In the genomic region with DNA sequence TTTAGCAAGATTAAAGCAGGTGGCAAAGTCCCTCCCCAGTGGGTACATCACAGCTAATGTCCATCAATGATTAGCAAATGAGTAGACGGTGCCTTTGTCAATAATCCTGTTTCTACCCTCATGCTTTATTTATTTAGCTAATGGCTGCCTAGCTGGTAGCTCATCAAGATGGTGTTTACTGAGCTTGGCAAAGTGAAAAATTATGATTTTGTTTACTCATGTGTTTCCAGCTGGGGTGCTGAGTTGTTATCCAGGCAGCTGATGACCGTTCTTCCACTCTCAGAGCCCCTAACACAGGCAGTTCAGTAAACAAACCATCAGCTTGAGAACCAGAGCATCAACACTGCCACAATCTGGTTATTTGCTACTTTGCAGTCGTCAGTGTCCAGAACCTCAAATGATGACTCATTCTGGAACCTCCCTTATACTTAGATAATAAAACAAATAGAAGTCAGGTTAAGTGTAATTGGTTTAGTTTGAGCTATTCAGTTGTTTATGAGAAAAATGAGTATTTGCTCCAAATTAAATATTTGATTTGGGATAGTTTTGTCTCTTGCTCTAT, we compare ENCODE assay signal across 8 cellular contexts.
A peak's percentile ranks its signal among the peaks of the same experiment; 100 is the strongest.
DNase-seq lines count a peak whose midpoint lies in the region; TF ChIP-seq lines count a peak whose summit lies in the region.

No MANE protein-coding gene starts in this region.

- no peak overlapping the region for H3K27ac ChIP-seq in SK-N-SH (ENCODE audit: low read depth in 2 of 2, low read length in 1 of 2)
- no peak overlapping the region for H3K27ac ChIP-seq in testis

- TF ChIP-seq CTCF in SK-N-SH (IDR thresholded peaks at IDR 0.05) (no peak), testis (IDR thresholded peaks at IDR 0.05) (no peak)

- 52% methylated on average over 3 of the region's 3 CpGs for WGBS in SK-N-SH (ENCODE audit: low lambda C conversion rate)
- WGBS in testis, 2 donors: 53 to 57% methylated on average over 3 of the region's 3 CpGs

- DNase-seq in DMS53 treated with DMSO at 0.1 percent for 48 hours (lab: John Stamatoyannopoulos, UW; ENCODE audit: unreplicated experiment) (peak; percentile 99), NCI-H1105 (lab: John Stamatoyannopoulos, UW) (peak; percentile 93), SK-N-SH (no peak), islet precursor cell (peak; percentile 52), NCI-H524 treated with DMSO at 0.1 percent for 48 hours (lab: John Stamatoyannopoulos, UW) (no peak), testis (no peak), GF-D8 (lab: John Stamatoyannopoulos, UW) (no peak)
- no peak for DNase-seq in stimulated activated CD4-positive, alpha-beta T cell treated with anti-CD3 and anti-CD28 coated beads, Interleukin-2, amount 100 ng/mL, for 24 hours

- no peaks in the 10 kb centered on the region for H3K79me2 ChIP-seq in SK-N-SH (ENCODE audit: insufficient read depth)

- no peak overlapping the region for H3K4me2 ChIP-seq in SK-N-SH

- H3K9ac ChIP-seq in SK-N-SH: no peak overlapping the region

- no peaks in the 10 kb centered on the region for H4K20me1 ChIP-seq in SK-N-SH (ENCODE audit: insufficient read depth)

- POLR2A ChIA-PET in SK-N-SH (lab: Yijun Ruan, JAX): no interaction called here

- H3K9me3 ChIP-seq in SK-N-SH: no peaks in the 10 kb centered on the region
- no peaks in the 10 kb centered on the region for H3K9me3 ChIP-seq in testis

- H3K36me3 ChIP-seq in SK-N-SH (replicated peaks in 1 of 2; ENCODE audit: control insufficient read depth in 1 of 2, insufficient read depth in 2 of 2, low read length in 1 of 2) (no peaks in the 10 kb centered on the region), testis (ENCODE audit: low read depth, missing control alignments) (no peaks in the 10 kb centered on the region)

- H3K4me3 ChIP-seq in SK-N-SH (ENCODE audit: low read depth in 2 of 2, low read length in 1 of 2) (no peak overlapping the region), testis (no peak overlapping the region)

- H3F3A ChIP-seq in SK-N-SH (replicated peaks; ENCODE audit: insufficient read depth): no peaks in the 10 kb centered on the region

- H3K27me3 ChIP-seq in SK-N-SH (ENCODE audit: insufficient read depth) (no peaks in the 10 kb centered on the region), testis (no peaks in the 10 kb centered on the region)

- TF ChIP-seq EP300 in SK-N-SH (IDR thresholded peaks at IDR 0.05; ENCODE audit: borderline replicate concordance in 1 of 2, low read depth in 1 of 2, low read length in 1 of 2): no peak

- no peak overlapping the region for H2AFZ ChIP-seq in SK-N-SH (ENCODE audit: low read depth)

- CTCF ChIA-PET in SK-N-SH (lab: Yijun Ruan, JAX): no interaction called here

- intact Hi-C loops in testis (cut with DNase I; ENCODE audit: low total_unique reads): no loop called here

- peak; percentile 46 for TF ChIP-seq RAD21 in SK-N-SH (IDR thresholded peaks at IDR 0.05; ENCODE audit: low read length)

- no peaks in the 10 kb centered on the region for H3K4me1 ChIP-seq in SK-N-SH (ENCODE audit: control insufficient read depth in 1 of 2, insufficient read depth in 2 of 2, low read depth in 1 of 2, low read length in 1 of 2)
- no peaks in the 10 kb centered on the region for H3K4me1 ChIP-seq in testis

- TF ChIP-seq POLR2A in testis (IDR thresholded peaks at IDR 0.05): no peak

- H3K9me2 ChIP-seq in SK-N-SH: no peaks in the 10 kb centered on the region

TF ChIP-seq in SK-N-SH, 30 proteins besides CTCF, POLR2A, EP300 and RAD21:
- TF ChIP-seq MEF2A (IDR thresholded peaks at IDR 0.05; ENCODE audit: borderline replicate concordance, low read depth) (no peak), RXRA (IDR thresholded peaks at IDR 0.05; ENCODE audit: borderline replicate concordance, low read depth) (no peak), JUND (IDR thresholded peaks at IDR 0.05) (peak; percentile 27; the same call in 1 of the 2 replicates), CHD2 (IDR thresholded peaks at IDR 0.05; ENCODE audit: low read length, partially characterized antibody) (no peak), NRF1 (IDR thresholded peaks at IDR 0.05; ENCODE audit: low read depth, low read length) (no peak), TCF12 (IDR thresholded peaks at IDR 0.05) (no peak), ELF1 (IDR thresholded peaks at IDR 0.05) (no peak), EZH2phosphoT487 (IDR thresholded peaks at IDR 0.05; ENCODE audit: borderline replicate concordance, low read depth) (no peak), SMC3 (IDR thresholded peaks at IDR 0.05; ENCODE audit: low read depth, low read length) (0 out of 2 replicates have a peak, but pooled peaks have one; percentile 9), RFX5 (IDR thresholded peaks at IDR 0.05; ENCODE audit: low read length) (no peak), FOSL2 (IDR thresholded peaks at IDR 0.05; ENCODE audit: borderline replicate concordance, low read depth) (peak; percentile 52; the same call in 1 of the 2 replicates)
- TF ChIP-seq, protein P1, sequence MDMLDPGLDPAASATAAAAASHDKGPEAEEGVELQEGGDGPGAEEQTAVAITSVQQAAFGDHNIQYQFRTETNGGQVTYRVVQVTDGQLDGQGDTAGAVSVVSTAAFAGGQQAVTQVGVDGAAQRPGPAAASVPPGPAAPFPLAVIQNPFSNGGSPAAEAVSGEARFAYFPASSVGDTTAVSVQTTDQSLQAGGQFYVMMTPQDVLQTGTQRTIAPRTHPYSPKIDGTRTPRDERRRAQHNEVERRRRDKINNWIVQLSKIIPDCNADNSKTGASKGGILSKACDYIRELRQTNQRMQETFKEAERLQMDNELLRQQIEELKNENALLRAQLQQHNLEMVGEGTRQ (IDR thresholded peaks at IDR 0.05; ENCODE audit: borderline replicate concordance, low read depth, low read length): no peak
- TF ChIP-seq, protein P2, sequence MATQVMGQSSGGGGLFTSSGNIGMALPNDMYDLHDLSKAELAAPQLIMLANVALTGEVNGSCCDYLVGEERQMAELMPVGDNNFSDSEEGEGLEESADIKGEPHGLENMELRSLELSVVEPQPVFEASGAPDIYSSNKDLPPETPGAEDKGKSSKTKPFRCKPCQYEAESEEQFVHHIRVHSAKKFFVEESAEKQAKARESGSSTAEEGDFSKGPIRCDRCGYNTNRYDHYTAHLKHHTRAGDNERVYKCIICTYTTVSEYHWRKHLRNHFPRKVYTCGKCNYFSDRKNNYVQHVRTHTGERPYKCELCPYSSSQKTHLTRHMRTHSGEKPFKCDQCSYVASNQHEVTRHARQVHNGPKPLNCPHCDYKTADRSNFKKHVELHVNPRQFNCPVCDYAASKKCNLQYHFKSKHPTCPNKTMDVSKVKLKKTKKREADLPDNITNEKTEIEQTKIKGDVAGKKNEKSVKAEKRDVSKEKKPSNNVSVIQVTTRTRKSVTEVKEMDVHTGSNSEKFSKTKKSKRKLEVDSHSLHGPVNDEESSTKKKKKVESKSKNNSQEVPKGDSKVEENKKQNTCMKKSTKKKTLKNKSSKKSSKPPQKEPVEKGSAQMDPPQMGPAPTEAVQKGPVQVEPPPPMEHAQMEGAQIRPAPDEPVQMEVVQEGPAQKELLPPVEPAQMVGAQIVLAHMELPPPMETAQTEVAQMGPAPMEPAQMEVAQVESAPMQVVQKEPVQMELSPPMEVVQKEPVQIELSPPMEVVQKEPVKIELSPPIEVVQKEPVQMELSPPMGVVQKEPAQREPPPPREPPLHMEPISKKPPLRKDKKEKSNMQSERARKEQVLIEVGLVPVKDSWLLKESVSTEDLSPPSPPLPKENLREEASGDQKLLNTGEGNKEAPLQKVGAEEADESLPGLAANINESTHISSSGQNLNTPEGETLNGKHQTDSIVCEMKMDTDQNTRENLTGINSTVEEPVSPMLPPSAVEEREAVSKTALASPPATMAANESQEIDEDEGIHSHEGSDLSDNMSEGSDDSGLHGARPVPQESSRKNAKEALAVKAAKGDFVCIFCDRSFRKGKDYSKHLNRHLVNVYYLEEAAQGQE (IDR thresholded peaks at IDR 0.05; ENCODE audit: low read depth, low read length): no peak
- TF ChIP-seq, protein P3, sequence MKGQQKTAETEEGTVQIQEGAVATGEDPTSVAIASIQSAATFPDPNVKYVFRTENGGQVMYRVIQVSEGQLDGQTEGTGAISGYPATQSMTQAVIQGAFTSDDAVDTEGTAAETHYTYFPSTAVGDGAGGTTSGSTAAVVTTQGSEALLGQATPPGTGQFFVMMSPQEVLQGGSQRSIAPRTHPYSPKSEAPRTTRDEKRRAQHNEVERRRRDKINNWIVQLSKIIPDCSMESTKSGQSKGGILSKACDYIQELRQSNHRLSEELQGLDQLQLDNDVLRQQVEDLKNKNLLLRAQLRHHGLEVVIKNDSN (IDR thresholded peaks at IDR 0.05; ENCODE audit: borderline replicate concordance, low read depth): no peak
- TF ChIP-seq, protein P4, sequence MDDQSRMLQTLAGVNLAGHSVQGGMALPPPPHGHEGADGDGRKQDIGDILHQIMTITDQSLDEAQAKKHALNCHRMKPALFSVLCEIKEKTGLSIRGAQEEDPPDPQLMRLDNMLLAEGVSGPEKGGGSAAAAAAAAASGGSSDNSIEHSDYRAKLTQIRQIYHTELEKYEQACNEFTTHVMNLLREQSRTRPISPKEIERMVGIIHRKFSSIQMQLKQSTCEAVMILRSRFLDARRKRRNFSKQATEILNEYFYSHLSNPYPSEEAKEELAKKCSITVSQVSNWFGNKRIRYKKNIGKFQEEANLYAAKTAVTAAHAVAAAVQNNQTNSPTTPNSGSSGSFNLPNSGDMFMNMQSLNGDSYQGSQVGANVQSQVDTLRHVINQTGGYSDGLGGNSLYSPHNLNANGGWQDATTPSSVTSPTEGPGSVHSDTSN (IDR thresholded peaks at IDR 0.05): no peak

Comparison
In these comparisons a context has a peak if more than half of its experiments do, and no peak if none do; other contexts are left out.
1. DNase-seq: peak in DMS53 treated with DMSO at 0.1 percent for 48 hours (single experiment), NCI-H1105 (single experiment) and islet precursor cell (single experiment); none in SK-N-SH (single experiment), NCI-H524 treated with DMSO at 0.1 percent for 48 hours (single experiment), testis (single experiment), stimulated activated CD4-positive, alpha-beta T cell treated with anti-CD3 and anti-CD28 coated beads, Interleukin-2, amount 100 ng/mL, for 24 hours (0 of 2) and GF-D8 (single experiment).